Comparison of ENCODE assay signal across 16 cellular contexts in genomic region chr17:40495140-40495539, GRCh38. TPM values are rescaled to one million over a fixed set of nuclear protein-coding genes. Genes with fewer than 3 reads are reported as not detected.
"Had no signal": no experiment of that assay in that cellular context is flagged by ENCODE, and none has a peak within 500 bp of the region (broad histone marks: within the 10 kb centered on the region; RNA-seq: fewer than 3 reads in every experiment).

No MANE protein-coding gene starts in this region.

- H3K27ac Mint-ChIP-seq: activated naive CD4-positive, alpha-beta T cell treated with anti-CD3 and anti-CD28 coated beads for 36 hours; activated naive CD8-positive, alpha-beta T cell treated with anti-CD3 and anti-CD28 coated beads, Interleukin-2, amount 50 U/mL, for 24 hours; activated T-helper 2 cell treated with anti-CD3 and anti-CD28 coated beads, Interferon-gamma antibody, Interleukin-2, Interleukin-4, amounts not matched to agents 10 μg/mL and 5 μg/mL and 100 μg/mL, durations not matched to agents 14 hours and 24 hours and 36 hours had no signal

- H3K9me3 Mint-ChIP-seq: activated naive CD4-positive, alpha-beta T cell treated with anti-CD3 and anti-CD28 coated beads for 36 hours; activated naive CD8-positive, alpha-beta T cell treated with anti-CD3 and anti-CD28 coated beads, Interleukin-2, amount 50 U/mL, for 24 hours; activated T-helper 2 cell treated with anti-CD3 and anti-CD28 coated beads, Interferon-gamma antibody, Interleukin-2, Interleukin-4, amounts not matched to agents 10 μg/mL and 5 μg/mL and 100 μg/mL, durations not matched to agents 14 hours and 24 hours and 36 hours had no signal

- H3K4me3 ChIP-seq: esophagus muscularis mucosa, right lobe of liver, spleen, stomach, tibial artery, uterus had no signal

- H3K4me1 ChIP-seq: uterus had no signal

- H3K27ac ChIP-seq: esophagus muscularis mucosa, right lobe of liver, spleen, stomach, tibial artery, uterus had no signal

- DNase-seq: activated CD4-positive, alpha-beta T cell treated with anti-CD3 and anti-CD28 coated beads for 1 hour; activated CD4-positive, alpha-beta T cell treated with anti-CD3 and anti-CD28 coated beads, Interleukin-2, amount 50 U/mL, for 4 hours; activated naive CD4-positive, alpha-beta T cell treated with anti-CD3 and anti-CD28 coated beads for 36 hours; activated naive CD8-positive, alpha-beta T cell treated with anti-CD3 and anti-CD28 coated beads, Interleukin-2, amount 50 U/mL, for 24 hours; right lobe of liver; spleen; stomach; tibial artery; uterus had no signal

- H3K36me3 ChIP-seq: esophagus muscularis mucosa, right lobe of liver, spleen, stomach, tibial artery, uterus had no signal

- H3K4me3 Mint-ChIP-seq: activated naive CD4-positive, alpha-beta T cell treated with anti-CD3 and anti-CD28 coated beads for 36 hours; activated naive CD8-positive, alpha-beta T cell treated with anti-CD3 and anti-CD28 coated beads, Interleukin-2, amount 50 U/mL, for 24 hours had no signal

- H3K27me3 ChIP-seq: esophagus muscularis mucosa, right lobe of liver, stomach, tibial artery, uterus had no signal

- FAIRE-seq: astrocyte, colon had no signal

- H3K9me3 ChIP-seq: esophagus muscularis mucosa, right lobe of liver, spleen, stomach, tibial artery, uterus had no signal

RNA-seq across cellular contexts. Expression of gene TNS4, which starts 6.3 kb away (rescaled TPM):
- total RNA-seq: astrocyte, esophagus muscularis mucosa, fibroblast of villous mesenchyme, pulmonary artery endothelial cell, right lobe of liver had no signal
- polyA plus RNA-seq: neural cell had no signal
